14 cellular contexts compared by ENCODE assay signal in genomic region chr3:178684881-178685590, GRCh38.
DNase-seq lines count a peak whose midpoint lies in the region; ATAC-seq and TF ChIP-seq lines count a peak whose summit lies in the region.
"Had no signal": no experiment of that assay in that cellular context is flagged by ENCODE, and none has a peak within 500 bp of the region (broad histone marks: within the 10 kb centered on the region; RNA-seq: fewer than 3 reads in every experiment).

No MANE protein-coding gene starts in this region.

- intact Hi-C loops in PC-3 (cut with micrococcal nuclease): no loop called here
- intact Hi-C loops in left colon (cut with DNase I, micrococcal nuclease): no loop called here

- no peaks in the 10 kb centered on the region for H4K20me1 ChIP-seq in PC-3 (ENCODE audit: low read length)

- no peaks in the 10 kb centered on the region for H3K36me3 ChIP-seq in PC-3 (ENCODE audit: low read depth, low read length)
- H3K36me3 ChIP-seq in liver (ENCODE audit: control insufficient read depth in 4 of 4, insufficient read depth in 3 of 4, low read depth in 1 of 4, low read length in 3 of 4): no peaks in the 10 kb centered on the region
- H3K36me3 ChIP-seq: tibial artery had no signal

- no peak overlapping the region for H3K9ac ChIP-seq in PC-3 (ENCODE audit: low read length)
- no peak overlapping the region for H3K9ac ChIP-seq in liver (ENCODE audit: low read depth in 1 of 2, low read length in 2 of 2)

- WGBS in liver: 51% methylated on average over 1 of the region's 1 CpG

- H3K4me3 ChIP-seq in PC-3 (ENCODE audit: low read length) (no peak overlapping the region), liver (ENCODE audit: low read depth in 1 of 3, low read length in 3 of 3) (no peak overlapping the region)
- H3K4me3 ChIP-seq: tibial artery had no signal

- H3K9me3 ChIP-seq in PC-3 (ENCODE audit: low read length): 0 out of 2 replicates have a peak, but pooled peaks cover 5% of the 10 kb centered on the region
- H3K9me3 ChIP-seq in liver (ENCODE audit: control insufficient read depth in 4 of 4, low read length in 3 of 4): peaks cover 0 to 4% (median 0%) of the 10 kb centered on the region in 4 donors

- TF ChIP-seq CTCF in PC-3 (conservative IDR thresholded peaks at IDR 0.05; ENCODE audit: low read depth, low read length): no peak
- TF ChIP-seq CTCF in liver (IDR thresholded peaks at IDR 0.05; ENCODE audit: low read depth, low read length, missing input control): no peak

- no peak overlapping the region for H3K27ac ChIP-seq in PC-3 (ENCODE audit: low read length)
- H3K27ac ChIP-seq in liver (ENCODE audit: low read depth in 1 of 2, low read length in 2 of 2): no peak overlapping the region
- H3K27ac ChIP-seq: epithelial cell of prostate, tibial artery had no signal

- DNase-seq in NOMO-1 treated with DMSO at 0.1 percent for 48 hours (lab: John Stamatoyannopoulos, UW; ENCODE audit: unreplicated experiment): peak; percentile 3
- DNase-seq in NOMO-1 (lab: John Stamatoyannopoulos, UW; ENCODE audit: unreplicated experiment in 2 of 2): no peak
- peak; percentile 15 for DNase-seq in PC-3
- DNase-seq in left colon: no peak
- DNase-seq: activated naive CD8-positive, alpha-beta T cell treated with anti-CD3 and anti-CD28 coated beads for 36 hours; hippocampal formation; NCI-H146; NK-92 treated with Interleukin-12 subunit alpha and Interleukin-12 subunit beta, amount 100 ng/mL, for 24 hours; tibial artery had no signal

- H2AFZ ChIP-seq in PC-3 (ENCODE audit: low read length): no peak overlapping the region

- H3K27me3 ChIP-seq in PC-3 (ENCODE audit: low read length) (no peaks in the 10 kb centered on the region), liver (ENCODE audit: control insufficient read depth in 4 of 4, insufficient read depth in 4 of 4, low read length in 3 of 4) (no peaks in the 10 kb centered on the region)
- H3K27me3 ChIP-seq: tibial artery had no signal

- no peaks in the 10 kb centered on the region for H3K9me2 ChIP-seq in PC-3 (replicated peaks; ENCODE audit: low read length)

- POLR2A ChIA-PET in PC-3 (lab: Charles Lee; ENCODE audit: unreplicated experiment): no interaction called here

- CTCF ChIA-PET in PC-3 (lab: Charles Lee): no interaction called here

- ATAC-seq in HG02798 (IDR thresholded peaks at IDR 0.05; ENCODE audit: poor library complexity, unreplicated experiment): peak; percentile 63
- no peak for ATAC-seq in PC-3
- ATAC-seq in GM19455 (IDR thresholded peaks at IDR 0.05; ENCODE audit: unreplicated experiment): no peak
- no peak for ATAC-seq in GM21619 (IDR thresholded peaks at IDR 0.05; ENCODE audit: unreplicated experiment)
- ATAC-seq in left colon: no peak

- no peaks in the 10 kb centered on the region for H3K4me1 ChIP-seq in PC-3 (ENCODE audit: insufficient read depth, low read length)
- H3K4me1 ChIP-seq in liver (ENCODE audit: control insufficient read depth in 4 of 4, insufficient read depth in 4 of 4, low read length in 3 of 4): no peaks in the 10 kb centered on the region
- H3K4me1 ChIP-seq: tibial artery had no signal

- no peaks in the 10 kb centered on the region for H3K79me2 ChIP-seq in PC-3 (ENCODE audit: low read length)

- no TSS peak for BruUV-seq in PC-3 (replicated peaks; lab: Mats Ljungman, UMichigan)

- H3F3A ChIP-seq in PC-3 (ENCODE audit: low read length, unreplicated experiment): no peaks in the 10 kb centered on the region

- no peak overlapping the region for H3K4me2 ChIP-seq in PC-3 (ENCODE audit: low read length)

- no peak for TF ChIP-seq RAD21 in liver (IDR thresholded peaks at IDR 0.05)

TF ChIP-seq in liver, 16 proteins besides CTCF, POLR2A, EP300 and RAD21:
- TF ChIP-seq TAF1 (conservative IDR thresholded peaks at IDR 0.05) (no peak), REST (IDR thresholded peaks at IDR 0.05) (peak; percentile 97)

Comparison
In these comparisons a context has a peak if more than half of its experiments do, and no peak if none do; other contexts are left out.
1. DNase-seq: peak in NOMO-1 treated with DMSO at 0.1 percent for 48 hours (single experiment) and PC-3 (single experiment); none in NOMO-1 (0 of 2) and left colon (0 of 2).